28 cellular contexts compared by ENCODE assay signal in genomic region chr2:241184901-241185300, GRCh38.
"Had no signal": no experiment of that assay in that cellular context is flagged by ENCODE, and none has a peak within 500 bp of the region (broad histone marks: within the 10 kb centered on the region; RNA-seq: fewer than 3 reads in every experiment).

No MANE protein-coding gene starts in this region.

- H3K36me3 Mint-ChIP-seq: activated naive CD8-positive, alpha-beta T cell had no signal

- H3K4me1 Mint-ChIP-seq: activated naive CD4-positive, alpha-beta T cell treated with anti-CD3 and anti-CD28 coated beads, Interleukin-2, amount 10 ng/mL, durations not matched to agents 7 days and 5 days; activated naive CD8-positive, alpha-beta T cell treated with anti-CD3 and anti-CD28 coated beads, Interleukin-2, amount 50 U/mL, for 24 hours had no signal

- H3K27ac Mint-ChIP-seq: activated CD4-positive, alpha-beta memory T cell treated with anti-CD3 and anti-CD28 coated beads, Interleukin-2, amount 10 ng/mL, durations not matched to agents 7 days and 5 days; activated CD8-positive, alpha-beta memory T cell treated with anti-CD3 and anti-CD28 coated beads, Interleukin-2, amount 10 ng/mL, durations not matched to agents 7 days and 5 days; activated naive CD4-positive, alpha-beta T cell treated with anti-CD3 and anti-CD28 coated beads, Interleukin-2, amount 10 ng/mL, durations not matched to agents 7 days and 5 days; activated naive CD8-positive, alpha-beta T cell; activated naive CD8-positive, alpha-beta T cell treated with anti-CD3 and anti-CD28 coated beads, Interleukin-2, amount 50 U/mL, for 24 hours; brain had no signal

- ATAC-seq: activated CD8-positive, alpha-beta memory T cell treated with anti-CD3 and anti-CD28 coated beads, Interleukin-2, amount 10 ng/mL, durations not matched to agents 7 days and 5 days; activated naive CD8-positive, alpha-beta T cell treated with anti-CD3 and anti-CD28 coated beads, Interleukin-2, amount 50 U/mL, for 24 hours; Panc1 had no signal

- H3K4me3 Mint-ChIP-seq: activated CD4-positive, alpha-beta memory T cell treated with anti-CD3 and anti-CD28 coated beads, Interleukin-2, amount 10 ng/mL, durations not matched to agents 7 days and 5 days; activated CD8-positive, alpha-beta memory T cell treated with anti-CD3 and anti-CD28 coated beads, Interleukin-2, amount 10 ng/mL, durations not matched to agents 7 days and 5 days; activated naive CD4-positive, alpha-beta T cell treated with anti-CD3 and anti-CD28 coated beads, Interleukin-2, amount 10 ng/mL, durations not matched to agents 7 days and 5 days; activated naive CD8-positive, alpha-beta T cell; activated naive CD8-positive, alpha-beta T cell treated with anti-CD3 and anti-CD28 coated beads, Interleukin-2, amount 50 U/mL, for 24 hours; brain had no signal

- H3K27me3 Mint-ChIP-seq: activated CD4-positive, alpha-beta memory T cell treated with anti-CD3 and anti-CD28 coated beads, Interleukin-2, amount 10 ng/mL, durations not matched to agents 7 days and 5 days; activated CD8-positive, alpha-beta memory T cell treated with anti-CD3 and anti-CD28 coated beads, Interleukin-2, amount 10 ng/mL, durations not matched to agents 7 days and 5 days; activated naive CD4-positive, alpha-beta T cell treated with anti-CD3 and anti-CD28 coated beads, Interleukin-2, amount 10 ng/mL, durations not matched to agents 7 days and 5 days; activated naive CD8-positive, alpha-beta T cell; activated naive CD8-positive, alpha-beta T cell treated with anti-CD3 and anti-CD28 coated beads, Interleukin-2, amount 50 U/mL, for 24 hours; brain had no signal

- DNase-seq: activated CD4-positive, alpha-beta memory T cell treated with anti-CD3 and anti-CD28 coated beads, Interleukin-2, amount 10 ng/mL, durations not matched to agents 7 days and 5 days; activated CD4-positive, alpha-beta T cell treated with anti-CD3 and anti-CD28 coated beads for 1 hour; activated CD4-positive, alpha-beta T cell treated with anti-CD3 and anti-CD28 coated beads for 48 hours; activated CD4-positive, CD25-positive, alpha-beta regulatory T cell; activated CD8-positive, alpha-beta memory T cell treated with anti-CD3 and anti-CD28 coated beads for 24 hours; activated CD8-positive, alpha-beta memory T cell treated with anti-CD3 and anti-CD28 coated beads, Interleukin-2, amount 10 ng/mL, durations not matched to agents 7 days and 5 days; activated CD8-positive, alpha-beta memory T cell treated with anti-CD3 and anti-CD28 coated beads, Interleukin-2, amount 50 U/mL, for 48 hours; activated effector memory CD4-positive, alpha-beta T cell treated with Interleukin-2 at 50 U/mL for 16 hours; activated naive CD4-positive, alpha-beta T cell treated with anti-CD3 and anti-CD28 coated beads, Interleukin-2, amount 10 ng/mL, durations not matched to agents 7 days and 5 days; activated naive CD8-positive, alpha-beta T cell treated with anti-CD3 and anti-CD28 coated beads, Interleukin-2, amount 50 U/mL, for 24 hours; activated T-cell treated with anti-CD3 and anti-CD28 coated beads, Interleukin-2, amount 50 U/mL, for 48 hours; anterior cingulate cortex; central memory CD4-positive, alpha-beta T cell; NCI-H1092; NCI-H1436 treated with DMSO at 0.1 percent for 48 hours; NCI-H1694 treated with DMSO at 0.1 percent for 48 hours; NCI-H2029; NCI-H345; NCI-H524 treated with DMSO at 0.1 percent for 48 hours; RPMI8226; SW 1271; T-helper 1 cell; T-helper 2 cell; T-helper 9 cell; WERI-Rb-1 had no signal

- H3K9me3 Mint-ChIP-seq: activated CD4-positive, alpha-beta memory T cell treated with anti-CD3 and anti-CD28 coated beads, Interleukin-2, amount 10 ng/mL, durations not matched to agents 7 days and 5 days; activated naive CD4-positive, alpha-beta T cell treated with anti-CD3 and anti-CD28 coated beads, Interleukin-2, amount 10 ng/mL, durations not matched to agents 7 days and 5 days; activated naive CD8-positive, alpha-beta T cell treated with anti-CD3 and anti-CD28 coated beads, Interleukin-2, amount 50 U/mL, for 24 hours; brain had no signal
